Comparison of ENCODE assay signal across 23 cellular contexts in the genomic region with DNA sequence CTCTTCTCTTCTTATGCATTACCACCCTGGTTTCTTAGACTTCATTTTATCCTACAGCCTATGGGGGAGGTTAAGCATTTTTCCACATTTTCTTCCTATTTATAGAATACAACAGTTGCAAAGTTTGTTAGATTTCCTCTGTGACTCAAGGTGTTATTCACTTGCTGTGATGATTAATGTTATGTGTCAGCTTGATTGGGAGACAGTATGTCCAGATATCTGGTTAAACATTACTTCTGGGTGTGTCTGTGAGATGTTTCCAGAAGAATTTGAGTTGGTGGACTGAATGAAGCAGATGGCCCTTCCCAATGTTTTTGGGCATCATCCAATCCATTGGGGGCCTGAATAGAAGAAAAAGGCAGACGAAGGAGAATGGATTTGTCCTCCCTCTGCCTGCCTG.
A peak's percentile ranks its signal among the peaks of the same experiment; 100 is the strongest.
DNase-seq lines count a peak whose midpoint lies in the region; ATAC-seq and TF ChIP-seq lines count a peak whose summit lies in the region.
"Had no signal": no experiment of that assay in that cellular context is flagged by ENCODE, and none has a peak within 500 bp of the region (broad histone marks: within the 10 kb centered on the region; RNA-seq: fewer than 3 reads in every experiment).

No MANE protein-coding gene starts in this region.

- H3K4me3 ChIP-seq in mammary epithelial cell (replicated peaks in 1 of 3; ENCODE audit: insufficient read depth in 1 of 3, low read depth in 2 of 3, low read length in 3 of 3): no peak overlapping the region
- no peak overlapping the region for H3K4me3 ChIP-seq in kidney epithelial cell (ENCODE audit: low read depth, low read length)
- no peak overlapping the region for H3K4me3 ChIP-seq in H7 (ENCODE audit: insufficient read depth, low read depth, low read length)
- H3K4me3 ChIP-seq: lung, spleen, thyroid gland had no signal

- intact Hi-C loops in mammary epithelial cell (cut with micrococcal nuclease): loop anchor here (1.0 kb wide), 1 partner anchor 72 kb away; no protein-coding TSS in a partner anchor

- no peak overlapping the region for H3K4me2 ChIP-seq in mammary epithelial cell (ENCODE audit: insufficient read depth, low read depth, low read length)

- peaks cover 11% of the 10 kb centered on the region for H3K4me1 Mint-ChIP-seq in chondrocyte (ENCODE audit: low read depth)

- H3K9me3 ChIP-seq in mammary epithelial cell (replicated peaks; ENCODE audit: insufficient read depth, low read length): no peaks in the 10 kb centered on the region
- H3K9me3 ChIP-seq: thyroid gland had no signal

- in situ Hi-C loops in mammary epithelial cell (cut with MboI; ENCODE audit: low sequenced_read_pairs in 2 of 2): no loop called here

- H3K27me3 ChIP-seq in mammary epithelial cell (ENCODE audit: insufficient read depth, low read length): no peaks in the 10 kb centered on the region
- no peaks in the 10 kb centered on the region for H3K27me3 ChIP-seq in kidney epithelial cell (ENCODE audit: control insufficient read depth, insufficient read depth, low read length)
- no peaks in the 10 kb centered on the region for H3K27me3 ChIP-seq in H7 (ENCODE audit: control insufficient read depth, insufficient read depth, low read length)
- H3K27me3 ChIP-seq: spleen, thyroid gland had no signal

- TF ChIP-seq CTCF in mammary epithelial cell (conservative IDR thresholded peaks at IDR 0.05 in 1 of 2, IDR thresholded peaks at IDR 0.05 in 1 of 2; ENCODE audit: extremely low read depth in 1 of 2, insufficient read depth in 1 of 2, low read depth in 1 of 2, low read length in 2 of 2) (no peak), kidney epithelial cell (IDR thresholded peaks at IDR 0.05; ENCODE audit: insufficient read depth, low read length, poor library complexity, severe bottlenecking) (no peak), chondrocyte (IDR thresholded peaks at IDR 0.05) (no peak)

- 29% methylated on average over 1 of the region's 1 CpG for WGBS in mammary epithelial cell (ENCODE audit: low coverage, missing lambda C conversion rate)

- dilution Hi-C loops in mammary epithelial cell (cut with HindIII; ENCODE audit: low sequenced_read_pairs): no loop called here

- H3K79me2 ChIP-seq in mammary epithelial cell (ENCODE audit: insufficient read depth, low read length): no peaks in the 10 kb centered on the region

- ATAC-seq in GM18868 (IDR thresholded peaks at IDR 0.05; ENCODE audit: unreplicated experiment): no peak
- ATAC-seq: activated CD8-positive, alpha-beta T cell treated with anti-CD3 and anti-CD28 coated beads, Interleukin-2, amount 10 ng/mL, durations not matched to agents 7 days and 5 days; Right ventricle myocardium inferior; stimulated activated naive CD8-positive, alpha-beta T cell treated with anti-CD3 and anti-CD28 coated beads, Interleukin-15, Interleukin-2, amounts not matched to agents 100 U/mL and 50 U/mL, for 24 hours had no signal

- peak overlapping the region; percentile 10 for H2AFZ ChIP-seq in mammary epithelial cell (ENCODE audit: low read depth, low read length)

- no peaks in the 10 kb centered on the region for H3K27me3 Mint-ChIP-seq in chondrocyte (ENCODE audit: low read depth)
- H3K27me3 Mint-ChIP-seq: dendritic cell treated with granulocyte-macrophage colony-stimulating factor and Interleukin-4, amounts not matched to agents 40 ng/mL and 50 ng/mL, for 4 days had no signal

- DNase-seq in A172 (ENCODE audit: low spot score) (peak; percentile 26), LHCN-M2 (ENCODE audit: low read depth) (peak; percentile 98), mammary epithelial cell (peak; percentile 5), kidney epithelial cell (ENCODE audit: low read depth) (peak; percentile 56), Ammon's horn (ENCODE audit: low spot score) (no peak), H7 (no peak), chondrocyte (ENCODE audit: low spot score) (no peak)
- DNase-seq: 8988T; activated CD4-positive, CD25-positive, alpha-beta regulatory T cell treated with anti-CD3 and anti-CD28 coated beads, Interleukin-2, amount 50 U/mL, for 72 hours; activated CD8-positive, alpha-beta T cell treated with anti-CD3 and anti-CD28 coated beads, Interleukin-2, amount 10 ng/mL, durations not matched to agents 7 days and 5 days; C1 segment of cervical spinal cord; islet precursor cell; NCI-H1436 treated with DMSO at 0.1 percent for 48 hours; NCI-H2171 treated with DMSO at 0.1 percent for 48 hours; NCI-H526; spleen; stimulated activated CD4-positive, alpha-beta T cell treated with anti-CD3 and anti-CD28 coated beads, Interleukin-4, amount 100 ng/mL, for 1 hour; stimulated activated naive CD8-positive, alpha-beta T cell treated with anti-CD3 and anti-CD28 coated beads, Interleukin-15, Interleukin-2, amounts not matched to agents 100 U/mL and 50 U/mL, for 24 hours; thyroid gland had no signal

- CTCF ChIA-PET in mammary epithelial cell (lab: Charles Lee; ENCODE audit: low non-redundant PET): no interaction called here

- H3K4me3 Mint-ChIP-seq in chondrocyte (ENCODE audit: unreplicated experiment): no peak overlapping the region
- H3K4me3 Mint-ChIP-seq: activated CD8-positive, alpha-beta T cell treated with anti-CD3 and anti-CD28 coated beads, Interleukin-2, amount 10 ng/mL, durations not matched to agents 7 days and 5 days; dendritic cell treated with granulocyte-macrophage colony-stimulating factor and Interleukin-4, amounts not matched to agents 40 ng/mL and 50 ng/mL, for 4 days had no signal

- H3K4me1 ChIP-seq in mammary epithelial cell (ENCODE audit: insufficient read depth, low read length): peaks cover 26% of the 10 kb centered on the region
- H3K4me1 ChIP-seq: spleen, thyroid gland had no signal

- H3K36me3 ChIP-seq in mammary epithelial cell (ENCODE audit: insufficient read depth, low read length) (no peaks in the 10 kb centered on the region), kidney epithelial cell (ENCODE audit: control insufficient read depth, insufficient read depth, low read length) (no peaks in the 10 kb centered on the region), H7 (replicated peaks; ENCODE audit: control insufficient read depth, insufficient read depth, low read length) (no peaks in the 10 kb centered on the region)
- H3K36me3 ChIP-seq: spleen, thyroid gland had no signal

- H3K9me3 Mint-ChIP-seq in chondrocyte (ENCODE audit: low read depth): peaks cover 22% of the 10 kb centered on the region

- H3K27ac Mint-ChIP-seq in chondrocyte (ENCODE audit: unreplicated experiment): no peak overlapping the region
- H3K27ac Mint-ChIP-seq: activated CD8-positive, alpha-beta T cell treated with anti-CD3 and anti-CD28 coated beads, Interleukin-2, amount 10 ng/mL, durations not matched to agents 7 days and 5 days; dendritic cell treated with granulocyte-macrophage colony-stimulating factor and Interleukin-4, amounts not matched to agents 40 ng/mL and 50 ng/mL, for 4 days had no signal

- H3K36me3 Mint-ChIP-seq in chondrocyte (ENCODE audit: low read depth): peaks cover 4% of the 10 kb centered on the region

- peak overlapping the region; percentile 25 for H3K27ac ChIP-seq in mammary epithelial cell (ENCODE audit: insufficient read depth, low read depth, low read length)
- H3K27ac ChIP-seq: spleen, thyroid gland had no signal

- BruUV-seq in mammary epithelial cell (replicated peaks; lab: Mats Ljungman, UMichigan): no TSS peak

- no peaks in the 10 kb centered on the region for H4K20me1 ChIP-seq in mammary epithelial cell (ENCODE audit: insufficient read depth, low read length)

- H3K9ac ChIP-seq in mammary epithelial cell (ENCODE audit: insufficient read depth, low read length): no peak overlapping the region

Comparison
In these comparisons a context has a peak if more than half of its experiments do, and no peak if none do; other contexts are left out.
1. DNase-seq: peak in A172 (single experiment), LHCN-M2 (single experiment), mammary epithelial cell (single experiment) and kidney epithelial cell (single experiment); none in Ammon's horn (single experiment), H7 (single experiment) and chondrocyte (single experiment).